In the genomic region with DNA sequence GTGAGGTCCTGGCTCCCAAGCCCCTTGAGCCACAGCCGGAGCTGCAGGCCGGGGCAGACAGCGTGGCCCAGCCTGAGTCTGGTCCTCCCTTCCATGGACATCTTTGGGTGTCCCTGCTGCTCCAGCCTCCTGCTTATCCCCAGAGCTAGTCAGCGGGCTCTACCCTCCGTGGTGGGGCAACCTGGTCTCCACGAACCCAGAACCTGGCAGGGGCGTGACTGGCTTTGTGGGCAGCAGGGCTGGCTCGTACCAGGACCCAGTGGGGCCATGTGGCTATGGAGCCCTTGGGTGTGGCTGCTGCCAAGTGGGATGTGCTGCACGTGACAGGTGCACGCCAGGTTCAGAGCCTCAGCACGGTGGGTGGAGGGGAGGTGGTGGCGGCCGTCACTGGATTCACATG, we compare ENCODE assay signal across 12 cellular contexts. TPM values are rescaled to one million over a fixed set of nuclear protein-coding genes. Genes with fewer than 3 reads are reported as not detected.
"Had no signal": no experiment of that assay in that cellular context is flagged by ENCODE, and none has a peak within 500 bp of the region (broad histone marks: within the 10 kb centered on the region; RNA-seq: fewer than 3 reads in every experiment).

No MANE protein-coding gene starts in this region.

- H2AFZ ChIP-seq: GM23248 had no signal

- H3K9ac ChIP-seq: GM23248 had no signal

- H3K4me3 ChIP-seq: GM23248, HAP-1 had no signal

- H3K36me3 Mint-ChIP-seq: IgD-negative memory B cell had no signal

- DNase-seq: GM23248, GOT3, H7, HFFc6, KG1 had no signal

- H3K9me3 ChIP-seq: HAP-1 had no signal

- H3K4me3 Mint-ChIP-seq: HFFc6, IgD-negative memory B cell had no signal

- H3K27ac ChIP-seq: GM23248, HL-60 had no signal

- H3K9me3 Mint-ChIP-seq: HFFc6, IgD-negative memory B cell had no signal

- H3K27ac Mint-ChIP-seq: HFFc6 had no signal

- FAIRE-seq: HepG2 had no signal

- ATAC-seq: HCT116, HepG2 had no signal

- H3K4me1 ChIP-seq: HAP-1 had no signal

- H3K4me1 Mint-ChIP-seq: IgD-negative memory B cell had no signal

- H3K27me3 Mint-ChIP-seq: IgD-negative memory B cell had no signal

RNA-seq across cellular contexts. Expression of a gene that starts 32.6 kb away (rescaled TPM):
- polyA plus RNA-seq: GM23248 had no signal

RNA-seq across cellular contexts. Expression of a gene that starts 35.2 kb away (rescaled TPM):
- total RNA-seq: GM23248, H4, HepG2, HT1080 had no signal
- polyA plus RNA-seq: GM23248, HepG2 had no signal

RNA-seq across cellular contexts. Expression of a gene that starts 59.1 kb away (rescaled TPM):
- total RNA-seq: GM23248, H4, HFFc6, HT1080 had no signal
- polyA plus RNA-seq: GM23248, IgD-negative memory B cell had no signal
